Comparison of ENCODE assay signal across 13 cellular contexts in the genomic region with DNA sequence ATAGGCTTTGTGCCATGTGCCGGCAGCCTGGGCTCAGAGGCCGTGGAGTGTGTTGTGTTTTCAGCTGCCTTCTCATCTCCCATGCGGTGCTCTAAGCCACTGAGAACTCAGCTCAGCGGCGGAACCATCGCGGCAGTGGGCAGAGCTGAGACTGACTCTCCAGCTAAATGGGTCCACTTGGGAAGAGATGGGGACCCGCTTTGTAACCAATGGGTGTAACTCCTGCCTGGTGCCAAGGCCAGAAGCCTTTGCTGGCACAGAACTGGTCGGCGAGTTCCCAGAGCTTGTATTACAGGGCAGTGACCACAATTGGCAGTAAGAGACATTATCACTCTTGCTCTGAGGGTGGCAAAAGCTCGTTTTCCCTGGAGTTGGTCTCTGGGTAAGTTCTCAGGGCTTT.
"Had no signal": no experiment of that assay in that cellular context is flagged by ENCODE, and none has a peak within 500 bp of the region (broad histone marks: within the 10 kb centered on the region; RNA-seq: fewer than 3 reads in every experiment).

No MANE protein-coding gene starts in this region.

- FAIRE-seq: bronchial epithelial cell had no signal

- H3K9me3 ChIP-seq: heart left ventricle, upper lobe of left lung had no signal

- H3K4me3 ChIP-seq: heart left ventricle, lung, neural progenitor cell, smooth muscle cell, upper lobe of left lung had no signal

- H3K4me2 ChIP-seq: neural progenitor cell, smooth muscle cell had no signal

- H3K9ac ChIP-seq: neural progenitor cell had no signal

- H2AFZ ChIP-seq: neural progenitor cell had no signal

- H3K27ac ChIP-seq: heart left ventricle, neural progenitor cell, upper lobe of left lung had no signal

- H3K36me3 ChIP-seq: neural progenitor cell had no signal

- H3K4me1 ChIP-seq: neural progenitor cell had no signal

- H3K27me3 ChIP-seq: heart left ventricle, neural progenitor cell, upper lobe of left lung had no signal

- ATAC-seq: heart left ventricle, left cardiac atrium had no signal

- DNase-seq: activated CD4-positive, alpha-beta T cell treated with anti-CD3 and anti-CD28 coated beads, Interleukin-2, amount 10 ng/mL, durations not matched to agents 7 days and 5 days; activated naive CD4-positive, alpha-beta T cell; activated naive CD8-positive, alpha-beta T cell treated with anti-CD3 and anti-CD28 coated beads, Interleukin-2, amount 10 ng/mL, durations not matched to agents 7 days and 5 days; aorta; foreskin fibroblast; heart left ventricle; left cardiac atrium; naive B cell; upper lobe of left lung had no signal
